In the genomic region with DNA sequence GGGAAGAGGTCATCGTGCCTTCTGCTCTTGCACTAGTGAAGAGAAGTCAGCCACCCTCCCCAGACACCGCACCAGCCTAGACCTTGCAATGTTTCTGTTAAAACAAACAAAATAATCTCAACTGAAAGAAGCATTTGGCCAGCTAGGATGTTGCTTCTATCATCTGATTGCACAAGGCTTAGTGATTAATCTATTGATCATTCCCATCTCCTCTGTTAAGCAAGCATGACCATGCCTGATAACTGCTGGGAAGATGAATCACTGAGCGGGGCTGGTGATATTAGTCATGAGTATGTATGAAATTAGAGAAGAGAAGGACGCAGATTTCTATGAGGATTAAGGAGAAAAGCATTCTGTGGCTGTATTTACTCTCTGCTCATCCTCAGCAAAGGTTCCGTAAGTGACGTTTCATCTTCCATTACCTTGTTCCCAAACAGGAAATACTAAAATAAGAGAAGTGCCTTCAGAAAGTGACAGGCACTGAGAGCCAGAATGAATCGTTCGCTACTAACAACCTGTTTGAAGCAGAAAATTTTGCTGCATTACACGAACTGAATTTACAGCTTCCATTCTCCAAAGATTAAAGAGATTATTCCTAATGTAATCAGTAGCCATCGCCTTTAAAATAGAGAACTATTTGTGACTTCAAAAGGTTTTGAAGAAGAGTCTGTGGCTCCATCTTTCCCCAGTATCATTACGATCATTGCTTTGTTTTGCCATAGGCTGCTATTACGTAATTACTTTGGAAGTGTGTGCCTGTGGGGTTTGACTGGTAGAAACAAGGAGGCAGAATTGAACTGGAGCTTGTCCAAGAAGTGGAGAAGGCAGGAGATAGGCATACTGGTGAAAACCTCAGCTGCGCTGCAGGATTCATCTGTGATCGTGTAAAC, we compare ENCODE assay signal across 11 cellular contexts.
A peak's percentile ranks its signal among the peaks of the same experiment; 100 is the strongest.
DNase-seq lines count a peak whose midpoint lies in the region; ATAC-seq, FAIRE-seq and TF ChIP-seq lines count a peak whose summit lies in the region.
"Had no signal": no experiment of that assay in that cellular context is flagged by ENCODE, and none has a peak within 500 bp of the region (broad histone marks: within the 10 kb centered on the region; RNA-seq: fewer than 3 reads in every experiment).

No MANE protein-coding gene starts in this region.

- H3K4me3 Mint-ChIP-seq in activated naive CD4-positive, alpha-beta T cell treated with anti-CD3 and anti-CD28 coated beads for 36 hours = no peak overlapping the region

- no peak overlapping the region for H3K27ac Mint-ChIP-seq in activated naive CD4-positive, alpha-beta T cell treated with anti-CD3 and anti-CD28 coated beads for 36 hours

- no peaks in the 10 kb centered on the region for H3K9me3 ChIP-seq in K562 (replicated peaks; ENCODE audit: control insufficient read depth, insufficient read depth, low read depth, low read length)
- H3K9me3 ChIP-seq: esophagus squamous epithelium had no signal

- H3K27me3 Mint-ChIP-seq in activated naive CD4-positive, alpha-beta T cell treated with anti-CD3 and anti-CD28 coated beads for 36 hours (ENCODE audit: low read depth) = peaks cover 17% of the 10 kb centered on the region

- no peak overlapping the region for H2AFZ ChIP-seq in K562 (ENCODE audit: low read depth, low read length)

- H3K36me3 ChIP-seq in BJ (ENCODE audit: control insufficient read depth, insufficient read depth, low read length) = no peaks in the 10 kb centered on the region
- H3K36me3 ChIP-seq in K562 (ENCODE audit: control insufficient read depth, insufficient read depth, low read length) = no peaks in the 10 kb centered on the region
- H3K36me3 ChIP-seq: esophagus squamous epithelium had no signal

- no peaks in the 10 kb centered on the region for H3K36me3 Mint-ChIP-seq in activated naive CD4-positive, alpha-beta T cell treated with anti-CD3 and anti-CD28 coated beads for 36 hours (ENCODE audit: low read depth)

- H3K9ac ChIP-seq in K562 (ENCODE audit: insufficient read depth in 1 of 2, low read depth in 2 of 2, low read length in 2 of 2) = no peak overlapping the region

- no peak for FAIRE-seq in K562 (lab: Jason Lieb, UNC)

- no peak for TF ChIP-seq POLR2A in K562 (conservative IDR thresholded peaks at IDR 0.05)

- no peaks in the 10 kb centered on the region for H4K20me1 ChIP-seq in K562 (replicated peaks; ENCODE audit: control insufficient read depth, insufficient read depth, low read length)

- intact Hi-C loops in K562 (cut with micrococcal nuclease) = no loop called here
- intact Hi-C loops in activated naive CD4-positive, alpha-beta T cell treated with anti-CD3 and anti-CD28 coated beads for 36 hours (cut with micrococcal nuclease) = no loop called here

- under 1% methylated on average over 14 of the region's 14 CpGs for WGBS in K562 (ENCODE audit: insufficient coverage, low coverage, missing lambda C conversion rate)

- H3K4me3 ChIP-seq in BJ (ENCODE audit: low read depth, low read length) = no peak overlapping the region
- no peak overlapping the region for H3K4me3 ChIP-seq in K562

- ATAC-seq in K562 (no peak; the same call in 2 of the 3 replicates), left lobe of liver (peak; percentile 72)

- no peaks in the 10 kb centered on the region for H3K79me2 ChIP-seq in K562 (ENCODE audit: control insufficient read depth, insufficient read depth, low read length)

- H3K27ac ChIP-seq in K562 (ENCODE audit: extremely low read depth, low read depth, low read length) = no peak overlapping the region
- H3K27ac ChIP-seq: esophagus squamous epithelium had no signal

- POLR2A ChIA-PET in BJ (lab: Charles Lee) = no interaction called here
- POLR2A ChIA-PET in K562 (lab: Yijun Ruan, JAX) = no interaction called here

- no peaks in the 10 kb centered on the region for H3K9me3 Mint-ChIP-seq in activated naive CD4-positive, alpha-beta T cell treated with anti-CD3 and anti-CD28 coated beads for 36 hours

- in situ Hi-C loops in K562 (cut with MboI) = no loop called here

- no peaks in the 10 kb centered on the region for H3K9me1 ChIP-seq in K562 (ENCODE audit: control insufficient read depth, insufficient read depth, low read length)

- H3K27me3 ChIP-seq in BJ (ENCODE audit: control insufficient read depth, insufficient read depth, low read length) (no peaks in the 10 kb centered on the region), K562 (ENCODE audit: control insufficient read depth in 2 of 2, insufficient read depth in 2 of 2, low read length in 2 of 2) (no peaks in the 10 kb centered on the region)

- DNase-seq in BJ (ENCODE audit: low read depth) (peak; percentile 76), NCI-H1105 (lab: John Stamatoyannopoulos, UW) (peak; percentile 20), K562 (ENCODE audit: extremely low read depth in 1 of 4, low spot score in 3 of 4) (no peak), left lobe of liver (ENCODE audit: low spot score) (no peak), GM19238 (ENCODE audit: insufficient read length, low spot score) (no peak), DMS114 treated with DMSO at 0.1 percent for 48 hours (lab: John Stamatoyannopoulos, UW; ENCODE audit: unreplicated experiment) (no peak)
- DNase-seq in activated naive CD4-positive, alpha-beta T cell treated with anti-CD3 and anti-CD28 coated beads, Interleukin-2, amount 50 U/mL, for 16 hours = no peak
- no peak for DNase-seq in activated naive CD4-positive, alpha-beta T cell treated with anti-CD3 and anti-CD28 coated beads for 36 hours
- DNase-seq: activated effector memory CD4-positive, alpha-beta T cell treated with anti-CD3 and anti-CD28 coated beads, Interleukin-2, amount 50 U/mL, for 16 hours; esophagus squamous epithelium; NCI-H187 had no signal

- no peak for TF ChIP-seq RAD21 in K562 (CRISPR knock-in tag; conservative IDR thresholded peaks at IDR 0.05 in 1 of 2, IDR thresholded peaks at IDR 0.05 in 1 of 2)

- no peaks in the 10 kb centered on the region for H3K4me1 Mint-ChIP-seq in activated naive CD4-positive, alpha-beta T cell treated with anti-CD3 and anti-CD28 coated beads for 36 hours (ENCODE audit: low read depth)

- no peak for TF ChIP-seq EP300 in K562 (IDR thresholded peaks at IDR 0.05; ENCODE audit: low read length)

- no peak overlapping the region for H3K4me2 ChIP-seq in K562 (ENCODE audit: insufficient read depth, low read length)

- no peaks in the 10 kb centered on the region for H3K4me1 ChIP-seq in K562 (replicated peaks in 1 of 2; ENCODE audit: control insufficient read depth in 2 of 2, insufficient read depth in 2 of 2, low read length in 2 of 2)

- no TSS peak for BruUV-seq in K562 (replicated peaks; lab: Mats Ljungman, UMichigan)

- CTCF ChIA-PET in BJ (lab: Yijun Ruan, JAX) = no interaction called here
- CTCF ChIA-PET in K562 (lab: Yijun Ruan, JAX; ENCODE audit: low intra/inter-chr PET ratio) = no interaction called here
- CTCF ChIA-PET in activated naive CD4-positive, alpha-beta T cell treated with anti-CD3 and anti-CD28 coated beads for 36 hours (lab: Charles Lee) = no interaction called here

- TF ChIP-seq CTCF in BJ (IDR thresholded peaks at IDR 0.05; ENCODE audit: insufficient read depth, low read depth, low read length) (no peak), K562 (IDR thresholded peaks at IDR 0.05 in 2 of 3, conservative IDR thresholded peaks at IDR 0.05 in 1 of 3; ENCODE audit: insufficient read depth in 2 of 3, low read depth in 1 of 3, low read length in 3 of 3) (no peak)

TF ChIP-seq in K562, 482 proteins besides CTCF, POLR2A, EP300 and RAD21 (continues in another document):
- TF ChIP-seq CGGBP1 (CRISPR knock-in tag; IDR thresholded peaks at IDR 0.05) (no peak), RBM34 (IDR thresholded peaks at IDR 0.05; ENCODE audit: borderline replicate concordance, insufficient read depth, low read length) (no peak), CEBPG (CRISPR knock-in tag; IDR thresholded peaks at IDR 0.05) (no peak), CEBPG (tag; conservative IDR thresholded peaks at IDR 0.05 in 1 of 2, IDR thresholded peaks at IDR 0.05 in 1 of 2) (peak in 1 of 2 experiments; percentile 17; a peak in 1 of 4 replicates), KDM5B (IDR thresholded peaks at IDR 0.05; ENCODE audit: insufficient replicate concordance, low read depth, low read length) (no peak), FOSL1 (tag; conservative IDR thresholded peaks at IDR 0.05) (peak; percentile 41; the same call in 1 of the 2 replicates), ZFP36 (IDR thresholded peaks at IDR 0.05; ENCODE audit: low read depth, low read length, partially characterized antibody) (no peak), KHSRP (IDR thresholded peaks at IDR 0.05) (no peak), SREBF1 (IDR thresholded peaks at IDR 0.05; ENCODE audit: borderline replicate concordance, low read depth, low read length) (no peak)
- TF ChIP-seq, protein P1, sequence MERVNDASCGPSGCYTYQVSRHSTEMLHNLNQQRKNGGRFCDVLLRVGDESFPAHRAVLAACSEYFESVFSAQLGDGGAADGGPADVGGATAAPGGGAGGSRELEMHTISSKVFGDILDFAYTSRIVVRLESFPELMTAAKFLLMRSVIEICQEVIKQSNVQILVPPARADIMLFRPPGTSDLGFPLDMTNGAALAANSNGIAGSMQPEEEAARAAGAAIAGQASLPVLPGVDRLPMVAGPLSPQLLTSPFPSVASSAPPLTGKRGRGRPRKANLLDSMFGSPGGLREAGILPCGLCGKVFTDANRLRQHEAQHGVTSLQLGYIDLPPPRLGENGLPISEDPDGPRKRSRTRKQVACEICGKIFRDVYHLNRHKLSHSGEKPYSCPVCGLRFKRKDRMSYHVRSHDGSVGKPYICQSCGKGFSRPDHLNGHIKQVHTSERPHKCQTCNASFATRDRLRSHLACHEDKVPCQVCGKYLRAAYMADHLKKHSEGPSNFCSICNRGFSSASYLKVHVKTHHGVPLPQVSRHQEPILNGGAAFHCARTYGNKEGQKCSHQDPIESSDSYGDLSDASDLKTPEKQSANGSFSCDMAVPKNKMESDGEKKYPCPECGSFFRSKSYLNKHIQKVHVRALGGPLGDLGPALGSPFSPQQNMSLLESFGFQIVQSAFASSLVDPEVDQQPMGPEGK (CRISPR knock-in tag; IDR thresholded peaks at IDR 0.05; ENCODE audit: borderline replicate concordance) = no peak

Comparison
In these comparisons a context has a peak if more than half of its experiments do, and no peak if none do; other contexts are left out.
1. DNase-seq: peak in BJ (single experiment) and NCI-H1105 (single experiment); none in K562 (0 of 4), left lobe of liver (single experiment), activated naive CD4-positive, alpha-beta T cell treated with anti-CD3 and anti-CD28 coated beads, Interleukin-2, amount 50 U/mL, for 16 hours (single experiment), GM19238 (single experiment), DMS114 treated with DMSO at 0.1 percent for 48 hours (single experiment) and activated naive CD4-positive, alpha-beta T cell treated with anti-CD3 and anti-CD28 coated beads for 36 hours (single experiment).